ENCODE assay signal across 8 cellular contexts in genomic region chr9:93577045-93577939, GRCh38. TPM values are rescaled to one million over a fixed set of nuclear protein-coding genes. Genes with fewer than 3 reads are reported as not detected.
A peak's percentile ranks its signal among the peaks of the same experiment; 100 is the strongest.
DNase-seq lines count a peak whose midpoint lies in the region; ATAC-seq and TF ChIP-seq lines count a peak whose summit lies in the region.

No MANE protein-coding gene starts in this region.

- peak; percentile 74 for DNase-seq in activated CD8-positive, alpha-beta memory T cell treated with anti-CD3 and anti-CD28 coated beads for 24 hours
- DNase-seq in activated CD8-positive, alpha-beta memory T cell treated with anti-CD3 and anti-CD28 coated beads, Interleukin-2, amount 50 U/mL, for 4 hours: no peak
- peak; percentile 52 for DNase-seq in activated naive CD4-positive, alpha-beta T cell treated with anti-CD3 and anti-CD28 coated beads, Interleukin-2, amount 10 ng/mL, durations not matched to agents 7 days and 5 days
- DNase-seq in cardiac septum (ENCODE audit: low spot score): peak; percentile 79
- peak; percentile 67 to 76 for DNase-seq in psoas muscle

- H3K4me3 ChIP-seq in HUES48 (ENCODE audit: low read depth, low read length) (peak overlapping the region; percentile 53), psoas muscle (peak overlapping the region; percentile 91)

- 1 to 2% (median 1%) methylated on average over 33 to 75 of the region's 76 CpGs for whole genome bisulfite sequencing in psoas muscle, 3 donors

- H3K27me3 Mint-ChIP-seq in activated naive CD4-positive, alpha-beta T cell treated with anti-CD3 and anti-CD28 coated beads, Interleukin-2, amount 10 ng/mL, durations not matched to agents 7 days and 5 days: peaks cover 10% of the 10 kb centered on the region

- intact Hi-C loops in cardiac septum (cut with DNase I) (loop anchor here (10.0 kb wide), 2 partner anchors 442 to 482 kb away; partner anchors contain the start of genes CARD19 and NINJ1), psoas muscle (cut with DNase I) (no loop called here)

- H3K4me1 Mint-ChIP-seq in activated naive CD4-positive, alpha-beta T cell treated with anti-CD3 and anti-CD28 coated beads, Interleukin-2, amount 10 ng/mL, durations not matched to agents 7 days and 5 days: peaks cover 38% of the 10 kb centered on the region

- ATAC-seq in psoas muscle (peak; percentile 6 to 37 (median 32)), HG03097 (IDR thresholded peaks at IDR 0.05; ENCODE audit: low FRiP score, unreplicated experiment) (no peak), GM19395 (IDR thresholded peaks at IDR 0.05; ENCODE audit: unreplicated experiment) (no peak)

- H3K27me3 ChIP-seq in HUES48 (ENCODE audit: control insufficient read depth, insufficient read depth, low read length): peaks cover 4% of the 10 kb centered on the region
- H3K27me3 ChIP-seq in psoas muscle (ENCODE audit: insufficient read depth in 3 of 3, low read length in 2 of 3): no peaks in the 10 kb centered on the region

- H3K27ac ChIP-seq in HUES48 (ENCODE audit: low read depth, low read length): no peak overlapping the region
- H3K27ac ChIP-seq in psoas muscle: peak overlapping the region; percentile 82

- H3K4me1 ChIP-seq in HUES48 (ENCODE audit: control insufficient read depth, insufficient read depth, low read length) (peaks cover 19% of the 10 kb centered on the region), psoas muscle (peaks cover 53% of the 10 kb centered on the region)

- no peaks in the 10 kb centered on the region for H3K36me3 ChIP-seq in HUES48 (ENCODE audit: control insufficient read depth, insufficient read depth, low read length)
- H3K36me3 ChIP-seq in psoas muscle (ENCODE audit: insufficient read depth in 1 of 2, low read depth in 1 of 2): no peaks in the 10 kb centered on the region

- peaks cover 3% of the 10 kb centered on the region for H3K36me3 Mint-ChIP-seq in activated naive CD4-positive, alpha-beta T cell treated with anti-CD3 and anti-CD28 coated beads, Interleukin-2, amount 10 ng/mL, durations not matched to agents 7 days and 5 days

- no peaks in the 10 kb centered on the region for H3K9me3 ChIP-seq in HUES48 (ENCODE audit: control insufficient read depth, insufficient read depth, low read length)
- H3K9me3 ChIP-seq in psoas muscle: no peaks in the 10 kb centered on the region

- peak overlapping the region; percentile 84 for H3K27ac Mint-ChIP-seq in activated naive CD4-positive, alpha-beta T cell treated with anti-CD3 and anti-CD28 coated beads, Interleukin-2, amount 10 ng/mL, durations not matched to agents 7 days and 5 days

- H3K9me3 Mint-ChIP-seq in activated naive CD4-positive, alpha-beta T cell treated with anti-CD3 and anti-CD28 coated beads, Interleukin-2, amount 10 ng/mL, durations not matched to agents 7 days and 5 days: no peaks in the 10 kb centered on the region

- no peak overlapping the region for H3K9ac ChIP-seq in HUES48 (ENCODE audit: low read depth, low read length)

- peak overlapping the region; percentile 83 for H3K4me3 Mint-ChIP-seq in activated naive CD4-positive, alpha-beta T cell treated with anti-CD3 and anti-CD28 coated beads, Interleukin-2, amount 10 ng/mL, durations not matched to agents 7 days and 5 days

- CTCF ChIA-PET in activated naive CD4-positive, alpha-beta T cell treated with anti-CD3 and anti-CD28 coated beads, Interleukin-2, amount 10 ng/mL, durations not matched to agents 7 days and 5 days (lab: Charles Lee): interaction anchor here (3.0 kb wide), 1 partner anchor 11 kb away, joined by 12 read pairs; no protein-coding TSS in a partner anchor

- no peak for TF ChIP-seq CTCF in psoas muscle (IDR thresholded peaks at IDR 0.05)

RNA-seq across cellular contexts. Expression of gene PHF2, which starts 0.9 kb away (rescaled TPM):
- total RNA-seq in cardiac septum: 24.5 TPM
- total RNA-seq in psoas muscle: 10 to 100 TPM; 19.1 to 26.6 (median 20.1) TPM
- 10 to 100 TPM in 2 of 3 donors, 1 to 10 TPM in 1; 9.3 to 17.7 (median 13.8) TPM for polyA plus RNA-seq in psoas muscle

Comparison
In these comparisons a context has a peak if more than half of its experiments do, and no peak if none do; other contexts are left out.
1. ATAC-seq: peak in psoas muscle (4 of 4); none in HG03097 (single experiment) and GM19395 (single experiment).